ENCODE assay signal across 12 cellular contexts in the genomic region with DNA sequence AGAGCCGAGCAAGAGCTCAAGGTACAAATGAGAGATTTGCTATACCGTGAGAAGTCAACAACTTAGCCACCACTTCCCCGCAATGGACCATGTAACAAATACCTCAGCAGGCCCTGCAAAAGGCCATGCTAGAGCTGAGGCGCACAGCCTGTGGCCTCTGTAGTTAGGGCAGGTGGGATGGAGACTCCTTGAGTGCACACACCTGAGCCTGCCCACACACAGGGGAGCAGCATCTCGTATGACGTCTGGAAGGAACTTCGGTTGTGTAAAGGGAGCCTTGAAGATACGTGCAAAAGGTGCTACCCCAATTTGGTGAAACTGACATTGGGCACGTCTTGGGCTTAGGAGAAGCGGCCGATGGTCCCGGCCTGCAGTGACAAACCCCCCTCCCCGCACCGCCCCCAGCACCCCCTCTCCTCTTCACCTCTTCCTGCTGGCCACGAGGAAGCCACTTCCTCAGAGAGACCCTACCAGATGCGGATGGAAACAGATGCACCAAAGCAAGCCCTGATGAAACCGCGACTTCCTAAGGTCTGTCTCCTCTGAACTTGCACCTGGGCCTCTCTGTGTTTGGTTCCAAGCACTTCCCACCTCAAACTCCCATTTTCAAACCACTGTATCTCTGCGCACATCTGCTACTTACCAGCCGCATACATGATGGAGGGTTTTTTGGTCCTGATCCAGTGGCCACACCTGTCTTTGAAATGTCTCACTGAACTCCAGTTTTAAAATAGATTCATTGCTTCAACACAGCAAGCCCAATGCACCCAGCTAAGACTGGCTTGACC. TPM values are rescaled to one million over a fixed set of nuclear protein-coding genes. Genes with fewer than 3 reads are reported as not detected.
DNase-seq lines count a peak whose midpoint lies in the region; ATAC-seq, FAIRE-seq and TF ChIP-seq lines count a peak whose summit lies in the region.
"Had no signal": no experiment of that assay in that cellular context is flagged by ENCODE, and none has a peak within 500 bp of the region (broad histone marks: within the 10 kb centered on the region; RNA-seq: fewer than 3 reads in every experiment).

No MANE protein-coding gene starts in this region.

- H3K9ac ChIP-seq in astrocyte (ENCODE audit: low read length) = no peak overlapping the region

- ATAC-seq in activated T-cell treated with anti-CD3 and anti-CD28 coated beads, Interleukin-2, amount 50 U/mL, for 4 hours = peak; percentile 21 to 37
- ATAC-seq in GM19397 (IDR thresholded peaks at IDR 0.05; ENCODE audit: unreplicated experiment) = no peak
- ATAC-seq: HCT116 had no signal

- no peak for DNase-seq in activated T-cell treated with anti-CD3 and anti-CD28 coated beads, Interleukin-2, amount 50 U/mL, for 4 hours
- DNase-seq in activated T-cell treated with anti-CD3 and anti-CD28 coated beads for 4 hours (no peak), astrocyte (ENCODE audit: low read depth) (no peak), spleen (peak; percentile 53), MV-4-11 (lab: John Stamatoyannopoulos, UW) (no peak)
- DNase-seq: activated T-cell treated with anti-CD3 and anti-CD28 coated beads, Interleukin-2, amount 50 U/mL, for 24 hours; NCI-H774 had no signal

- H3K4me1 ChIP-seq in astrocyte (ENCODE audit: insufficient read depth, low read length) (no peaks in the 10 kb centered on the region), spleen (peaks cover 4 to 43% (median 25%) of the 10 kb centered on the region in 6 donors)

- TF ChIP-seq CTCF in astrocyte (IDR thresholded peaks at IDR 0.05; ENCODE audit: insufficient read depth, low read depth, low read length) = no peak
- TF ChIP-seq CTCF in spleen (IDR thresholded peaks at IDR 0.05 in 8 of 11, conservative IDR thresholded peaks at IDR 0.05 in 3 of 11) = no peak

- H3K36me3 Mint-ChIP-seq in activated T-cell treated with anti-CD3 and anti-CD28 coated beads, Interleukin-2, amount 50 U/mL, for 4 hours (ENCODE audit: insufficient read depth) = peaks cover 13% of the 10 kb centered on the region
- H3K36me3 Mint-ChIP-seq in astrocyte (ENCODE audit: low read depth, unreplicated experiment) = peaks cover 13% of the 10 kb centered on the region

- 38 to 60% (median 44%) methylated on average over 17 to 20 of the region's 20 CpGs for WGBS in spleen, 5 donors

- H3K27ac ChIP-seq in astrocyte (ENCODE audit: low read depth, low read length) (no peak overlapping the region), spleen (peak overlapping the region in 4 of 8 donors; percentile 1 to 60 (median 18))

- peak overlapping the region; percentile 39 for H3K4me3 Mint-ChIP-seq in activated T-cell treated with anti-CD3 and anti-CD28 coated beads, Interleukin-2, amount 50 U/mL, for 4 hours
- H3K4me3 Mint-ChIP-seq in astrocyte (ENCODE audit: unreplicated experiment) = no peak overlapping the region
- H3K4me3 Mint-ChIP-seq: activated T-cell treated with anti-CD3 and anti-CD28 coated beads, Interleukin-2, amount 50 U/mL, for 24 hours had no signal

- TF ChIP-seq POLR2A in spleen (IDR thresholded peaks at IDR 0.05) = no peak

- no peaks in the 10 kb centered on the region for H3K27me3 Mint-ChIP-seq in activated T-cell treated with anti-CD3 and anti-CD28 coated beads, Interleukin-2, amount 50 U/mL, for 4 hours (ENCODE audit: low read depth)
- H3K27me3 Mint-ChIP-seq in astrocyte (ENCODE audit: low read depth, unreplicated experiment) = peaks cover 6% of the 10 kb centered on the region
- H3K27me3 Mint-ChIP-seq: activated T-cell treated with anti-CD3 and anti-CD28 coated beads, Interleukin-2, amount 50 U/mL, for 24 hours had no signal

- intact Hi-C loops in spleen (cut with DNase I; ENCODE audit: low total_unique reads) = loop anchor here (10.0 kb wide), 1 partner anchor 75 kb away; no protein-coding TSS in a partner anchor

- no peaks in the 10 kb centered on the region for H3K27me3 ChIP-seq in astrocyte (ENCODE audit: insufficient read depth, low read length)
- no peaks in the 10 kb centered on the region for H3K27me3 ChIP-seq in spleen (replicated peaks in 1 of 7)

- no peak for FAIRE-seq in astrocyte (lab: Jason Lieb, UNC)

- H3K4me2 ChIP-seq in astrocyte (ENCODE audit: low read length) = no peak overlapping the region

- no peaks in the 10 kb centered on the region for H4K20me1 ChIP-seq in astrocyte (ENCODE audit: insufficient read depth, low read length)

- H3K36me3 ChIP-seq in astrocyte (ENCODE audit: insufficient read depth, low read length) = peaks cover 7% of the 10 kb centered on the region
- H3K36me3 ChIP-seq in spleen = peaks cover 0 to 68% (median 7%) of the 10 kb centered on the region in 6 donors

- H2AFZ ChIP-seq in astrocyte (ENCODE audit: low read depth, low read length) = no peak overlapping the region

- H3K9me3 Mint-ChIP-seq in activated T-cell treated with anti-CD3 and anti-CD28 coated beads, Interleukin-2, amount 50 U/mL, for 4 hours = no peaks in the 10 kb centered on the region
- no peaks in the 10 kb centered on the region for H3K9me3 Mint-ChIP-seq in astrocyte (ENCODE audit: unreplicated experiment)
- H3K9me3 Mint-ChIP-seq: activated T-cell treated with anti-CD3 and anti-CD28 coated beads, Interleukin-2, amount 50 U/mL, for 24 hours had no signal

- H3K4me1 Mint-ChIP-seq in activated T-cell treated with anti-CD3 and anti-CD28 coated beads, Interleukin-2, amount 50 U/mL, for 4 hours (ENCODE audit: low read depth) = peaks cover 17% of the 10 kb centered on the region
- no peaks in the 10 kb centered on the region for H3K4me1 Mint-ChIP-seq in astrocyte (ENCODE audit: low read depth, unreplicated experiment)

- no peaks in the 10 kb centered on the region for H3K9me3 ChIP-seq in astrocyte (ENCODE audit: insufficient read depth, low read depth, low read length)
- no peaks in the 10 kb centered on the region for H3K9me3 ChIP-seq in spleen

- H3K4me3 ChIP-seq in astrocyte (ENCODE audit: insufficient read depth, low read depth, low read length) = no peak overlapping the region
- H3K4me3 ChIP-seq in spleen = no peak overlapping the region

- peak overlapping the region; percentile 14 for H3K27ac Mint-ChIP-seq in astrocyte (ENCODE audit: unreplicated experiment)
- H3K27ac Mint-ChIP-seq: activated T-cell treated with anti-CD3 and anti-CD28 coated beads, Interleukin-2, amount 50 U/mL, for 24 hours had no signal

- no peaks in the 10 kb centered on the region for H3K79me2 ChIP-seq in astrocyte (ENCODE audit: insufficient read depth, low read length)

RNA-seq across cellular contexts. Expression of gene CDPF1, which starts 10.6 kb away (rescaled TPM):
- total RNA-seq in activated T-cell treated with anti-CD3 and anti-CD28 coated beads, Interleukin-2, amount 50 U/mL, for 4 hours = 10 to 100 TPM in 1 of 3 donors, 1 to 10 TPM in 2; 5.8 to 10.6 (median 8.9) TPM
- total RNA-seq in astrocyte (5.4 and 5.7 TPM in 2 replicates), spleen (10 to 100 TPM in 2 of 7 donors, 1 to 10 TPM in 5; 7.7 to 12.7 (median 8.8) TPM)
- 10 to 100 TPM; 16.3 to 19.6 (median 18.4) TPM for polyA plus RNA-seq in spleen

RNA-seq across cellular contexts. Expression of gene PKDREJ, which starts 23.7 kb away (rescaled TPM):
- not detected for total RNA-seq in activated T-cell treated with anti-CD3 and anti-CD28 coated beads, Interleukin-2, amount 50 U/mL, for 4 hours
- total RNA-seq in astrocyte (not detected in 2 replicates), spleen (under 1 TPM in 1 of 7 donors, not detected in 6; 0.06 TPM)
- polyA plus RNA-seq in spleen = under 1 TPM in 2 of 3 donors, not detected in 1; 0.02 TPM
- total RNA-seq: A673, dermis microvascular lymphatic vessel endothelial cell, G401 had no signal

RNA-seq across cellular contexts. Expression of gene TTC38, which starts 28.4 kb away (rescaled TPM):
- 1 to 10 TPM; 5.5 to 6.0 (median 6.0) TPM for total RNA-seq in activated T-cell treated with anti-CD3 and anti-CD28 coated beads, Interleukin-2, amount 50 U/mL, for 4 hours
- total RNA-seq in astrocyte (15.0 and 16.1 TPM in 2 replicates), spleen (10 to 100 TPM; 32.5 to 51.9 (median 34.7) TPM)
- 10 to 100 TPM; 13.8 to 21.4 (median 15.2) TPM for polyA plus RNA-seq in spleen

RNA-seq across cellular contexts. Expression of gene GTSE1, which starts 57.2 kb away (rescaled TPM):
- total RNA-seq in activated T-cell treated with anti-CD3 and anti-CD28 coated beads, Interleukin-2, amount 50 U/mL, for 4 hours = 1 to 10 TPM; 2.2 to 3.7 (median 2.7) TPM
- total RNA-seq in astrocyte = 2.4 and 4.1 TPM in 2 replicates
- total RNA-seq in spleen = 1 to 10 TPM; 1.3 to 5.2 (median 3.2) TPM
- 1 to 10 TPM; 1.3 to 4.9 (median 2.8) TPM for polyA plus RNA-seq in spleen
